ENCODE assay signal across 11 cellular contexts in genomic region chr20:62475027-62475818, GRCh38. TPM values are rescaled to one million over a fixed set of nuclear protein-coding genes. Genes with fewer than 3 reads are reported as not detected.
A peak's percentile ranks its signal among the peaks of the same experiment; 100 is the strongest.
DNase-seq lines count a peak whose midpoint lies in the region; ATAC-seq and TF ChIP-seq lines count a peak whose summit lies in the region.
"Had no signal": no experiment of that assay in that cellular context is flagged by ENCODE, and none has a peak within 500 bp of the region (broad histone marks: within the 10 kb centered on the region; RNA-seq: fewer than 3 reads in every experiment).

No MANE protein-coding gene starts in this region.

- WGBS in psoas muscle, 3 donors, result 2 to 6% (median 5%) methylated on average over 48 to 97 of the region's 97 CpGs

- H3K27ac ChIP-seq in VCaP (peak overlapping the region; percentile 32; the same call in 1 of the 2 replicates), psoas muscle (no peak overlapping the region)

- peaks cover 69% of the 10 kb centered on the region for H3K27me3 Mint-ChIP-seq in Calu3 (ENCODE audit: unreplicated experiment)

- H3K9me3 Mint-ChIP-seq in Calu3 (ENCODE audit: low read depth, unreplicated experiment), result no peaks in the 10 kb centered on the region

- intact Hi-C loops in Calu3 (cut with micrococcal nuclease; ENCODE audit: unreplicated experiment), result no loop called here
- intact Hi-C loops in psoas muscle (cut with DNase I), result no loop called here

- no peak overlapping the region for H3K9ac ChIP-seq in iPS-15b (ENCODE audit: low read depth, low read length)

- H3K36me3 ChIP-seq in iPS-15b (ENCODE audit: control insufficient read depth, insufficient read depth, low read length) (no peaks in the 10 kb centered on the region), psoas muscle (ENCODE audit: insufficient read depth in 1 of 2, low read depth in 1 of 2) (no peaks in the 10 kb centered on the region)

- H3K9me3 ChIP-seq in iPS-15b (ENCODE audit: control insufficient read depth, insufficient read depth, low read length) (no peaks in the 10 kb centered on the region), psoas muscle (no peaks in the 10 kb centered on the region)

- TF ChIP-seq CTCF in Calu3 (IDR thresholded peaks at IDR 0.05; ENCODE audit: unreplicated experiment), result no peak
- TF ChIP-seq CTCF in VCaP (conservative IDR thresholded peaks at IDR 0.05), result no peak
- no peak for TF ChIP-seq CTCF in psoas muscle (IDR thresholded peaks at IDR 0.05)

- peaks cover 6% of the 10 kb centered on the region for H3K36me3 Mint-ChIP-seq in Calu3 (ENCODE audit: insufficient read depth, unreplicated experiment)

- H3K27ac Mint-ChIP-seq in Calu3 (ENCODE audit: unreplicated experiment), result no peak overlapping the region

- no TSS peak for BruUV-seq in Calu3 (replicated peaks; lab: Mats Ljungman, UMichigan)

- H3K4me1 Mint-ChIP-seq in Calu3 (ENCODE audit: low read depth, unreplicated experiment), result peaks cover 20% of the 10 kb centered on the region

- H3K4me3 Mint-ChIP-seq in Calu3 (ENCODE audit: low read depth, unreplicated experiment), result peak overlapping the region; percentile 29

- H3K4me3 ChIP-seq in iPS-15b (ENCODE audit: low read depth, low read length), result peak overlapping the region; percentile 50
- peak overlapping the region; percentile 51 for H3K4me3 ChIP-seq in psoas muscle

- peaks cover 2% of the 10 kb centered on the region for H3K4me1 ChIP-seq in iPS-15b (ENCODE audit: control insufficient read depth, insufficient read depth, low read length)
- H3K4me1 ChIP-seq in psoas muscle, result peaks cover 19% of the 10 kb centered on the region

- ATAC-seq in psoas muscle (no peak), HG02623 (IDR thresholded peaks at IDR 0.05; ENCODE audit: unreplicated experiment) (no peak), GM19452 (IDR thresholded peaks at IDR 0.05; ENCODE audit: unreplicated experiment) (no peak)

- CTCF ChIA-PET in Calu3 (lab: Charles Lee), result no interaction called here

- H3K27me3 ChIP-seq in iPS-15b (ENCODE audit: control insufficient read depth, insufficient read depth, low read length), result peaks cover 50% of the 10 kb centered on the region
- H3K27me3 ChIP-seq in psoas muscle (ENCODE audit: insufficient read depth in 3 of 3, low read length in 2 of 3), result peaks cover 0 to 76% (median 32%) of the 10 kb centered on the region in 3 donors

- DNase-seq in Calu3, result no peak
- no peak for DNase-seq in psoas muscle
- DNase-seq in T-helper 1 cell, result no peak
- no peak for DNase-seq in mesenteric fat pad (ENCODE audit: low spot score)
- DNase-seq: effector memory CD4-positive, alpha-beta T cell; head of caudate nucleus; NCI-H446 had no signal

RNA-seq across cellular contexts. Expression of gene GATA5, which starts 0.6 kb away (rescaled TPM):
- total RNA-seq in Calu3 (2022), result not detected in 2 replicates
- under 1 TPM in 2 of 4 donors, not detected in 2; 0.13 to 0.14 TPM for total RNA-seq in psoas muscle
- polyA plus RNA-seq in psoas muscle, result under 1 TPM in 2 of 3 donors, not detected in 1; 0.01 to 0.03 TPM
- 0.19 TPM for total RNA-seq in mesenteric fat pad

RNA-seq across cellular contexts. Expression of gene RBBP8NL, which starts 47.9 kb away (rescaled TPM):
- total RNA-seq in Calu3 (2022), result 6.2 and 6.4 TPM in 2 replicates
- total RNA-seq in psoas muscle, result not detected
- polyA plus RNA-seq in psoas muscle, result under 1 TPM in 2 of 3 donors, not detected in 1; 0.03 to 0.08 TPM
- not detected for total RNA-seq in mesenteric fat pad
